ENCODE assay signal across 20 cellular contexts in genomic region chr11:130340671-130341319, GRCh38. TPM values are rescaled to one million over a fixed set of nuclear protein-coding genes. Genes with fewer than 3 reads are reported as not detected.
DNase-seq lines count a peak whose midpoint lies in the region; ATAC-seq and TF ChIP-seq lines count a peak whose summit lies in the region.
"Had no signal": no experiment of that assay in that cellular context is flagged by ENCODE, and none has a peak within 500 bp of the region (broad histone marks: within the 10 kb centered on the region; RNA-seq: fewer than 3 reads in every experiment).

No MANE protein-coding gene starts in this region.

- DNase-seq in activated T-cell treated with anti-CD3 and anti-CD28 coated beads, Interleukin-2, amount 50 U/mL, for 4 hours = no peak
- DNase-seq in activated T-cell treated with anti-CD3 and anti-CD28 coated beads for 4 hours (no peak), HT1080 (ENCODE audit: low read depth) (peak; percentile 4), PC-9 (no peak)
- DNase-seq in activated T-helper 2 cell treated with anti-CD3 and anti-CD28 coated beads, Interferon-gamma antibody, Interleukin-2, Interleukin-4, amounts not matched to agents 10 μg/mL and 5 μg/mL and 100 μg/mL, durations not matched to agents 14 hours and 24 hours and 36 hours (ENCODE audit: low spot score) = peak; percentile 20
- peak; percentile 70 for DNase-seq in natural killer cell treated with Interleukin-12 subunit alpha and Interleukin-12 subunit beta and Interleukin-15 and Interleukin-18, amount 100 ng/mL, for 72 hours (ENCODE audit: low spot score)
- DNase-seq in effector CD4-positive, alpha-beta T cell = no peak
- DNase-seq: activated T-cell treated with anti-CD3 and anti-CD28 coated beads, Interleukin-2, amount 50 U/mL, for 1 hour; kidney glomerular epithelial cell; mesenchymal stem cell; NCI-H1417; posterior cingulate gyrus; stimulated activated CD4-positive, alpha-beta T cell treated with anti-CD3 and anti-CD28 coated beads, Interleukin-4, amount 100 ng/mL, for 1 hour; substantia nigra had no signal

- H3K36me3 Mint-ChIP-seq in activated T-cell treated with anti-CD3 and anti-CD28 coated beads, Interleukin-2, amount 50 U/mL, for 4 hours (ENCODE audit: insufficient read depth) = peaks cover 6% of the 10 kb centered on the region
- H3K36me3 Mint-ChIP-seq in activated T-helper 2 cell treated with anti-CD3 and anti-CD28 coated beads, Interferon-gamma antibody, Interleukin-2, Interleukin-4, amounts not matched to agents 10 μg/mL and 5 μg/mL and 100 μg/mL, durations not matched to agents 14 hours and 24 hours and 36 hours (ENCODE audit: low read depth) = peaks cover 14% of the 10 kb centered on the region
- peaks cover 19% of the 10 kb centered on the region for H3K36me3 Mint-ChIP-seq in natural killer cell treated with Interleukin-12 subunit alpha and Interleukin-12 subunit beta and Interleukin-15 and Interleukin-18, amount 100 ng/mL, for 72 hours
- H3K36me3 Mint-ChIP-seq: CD4-positive, CD25-positive, alpha-beta regulatory T cell had no signal

- H3K9me2 ChIP-seq in PC-9 (ENCODE audit: insufficient read depth) = no peaks in the 10 kb centered on the region

- no peaks in the 10 kb centered on the region for H3F3A ChIP-seq in PC-9 (ENCODE audit: insufficient read depth, low read depth)

- H3K79me2 ChIP-seq in PC-9 (ENCODE audit: low read depth) = no peaks in the 10 kb centered on the region
- H3K79me2 ChIP-seq: hepatocyte had no signal

- H3K27ac Mint-ChIP-seq in activated T-helper 2 cell treated with anti-CD3 and anti-CD28 coated beads, Interferon-gamma antibody, Interleukin-2, Interleukin-4, amounts not matched to agents 10 μg/mL and 5 μg/mL and 100 μg/mL, durations not matched to agents 14 hours and 24 hours and 36 hours = peak overlapping the region; percentile 71
- H3K27ac Mint-ChIP-seq in natural killer cell treated with Interleukin-12 subunit alpha and Interleukin-12 subunit beta and Interleukin-15 and Interleukin-18, amount 100 ng/mL, for 72 hours = peak overlapping the region; percentile 41 to 79
- H3K27ac Mint-ChIP-seq: CD4-positive, CD25-positive, alpha-beta regulatory T cell; nephron had no signal

- no TSS peak for BruUV-seq in PC-9 (replicated peaks; lab: Mats Ljungman, UMichigan)

- no peaks in the 10 kb centered on the region for H4K20me1 ChIP-seq in PC-9 (ENCODE audit: insufficient read depth)

- no peaks in the 10 kb centered on the region for H3K9me3 ChIP-seq in PC-9 (ENCODE audit: insufficient read depth, low read depth)
- H3K9me3 ChIP-seq: HAP-1 had no signal

- H3K36me3 ChIP-seq in PC-9 (ENCODE audit: low read depth) = no peaks in the 10 kb centered on the region
- H3K36me3 ChIP-seq: HAP-1 had no signal

- no peak for TF ChIP-seq POLR2A in GM18505 (IDR thresholded peaks at IDR 0.05; ENCODE audit: borderline replicate concordance, extremely low read depth, insufficient read depth, insufficient read length)

- H3K4me1 Mint-ChIP-seq in activated T-cell treated with anti-CD3 and anti-CD28 coated beads, Interleukin-2, amount 50 U/mL, for 4 hours (ENCODE audit: low read depth) = peaks cover 17% of the 10 kb centered on the region
- H3K4me1 Mint-ChIP-seq in activated T-helper 2 cell treated with anti-CD3 and anti-CD28 coated beads, Interferon-gamma antibody, Interleukin-2, Interleukin-4, amounts not matched to agents 10 μg/mL and 5 μg/mL and 100 μg/mL, durations not matched to agents 14 hours and 24 hours and 36 hours (ENCODE audit: low read depth) = peaks cover 13% of the 10 kb centered on the region
- H3K4me1 Mint-ChIP-seq in natural killer cell treated with Interleukin-12 subunit alpha and Interleukin-12 subunit beta and Interleukin-15 and Interleukin-18, amount 100 ng/mL, for 72 hours (ENCODE audit: low read depth in 2 of 2) = peaks cover 38 to 39% of the 10 kb centered on the region in 2 donors
- H3K4me1 Mint-ChIP-seq: nephron had no signal

- H3K4me3 ChIP-seq in PC-9 = no peak overlapping the region
- H3K4me3 ChIP-seq: HAP-1, hepatocyte had no signal

- no peak overlapping the region for H2AFZ ChIP-seq in PC-9
- H2AFZ ChIP-seq: hepatocyte had no signal

- H3K4me2 ChIP-seq in PC-9 = no peak overlapping the region
- H3K4me2 ChIP-seq: hepatocyte, KMS-11 had no signal

- H3K4me1 ChIP-seq in PC-9 (replicated peaks; ENCODE audit: insufficient read depth) = no peaks in the 10 kb centered on the region
- H3K4me1 ChIP-seq: HAP-1 had no signal

- H3K9me3 Mint-ChIP-seq in activated T-cell treated with anti-CD3 and anti-CD28 coated beads, Interleukin-2, amount 50 U/mL, for 4 hours = peaks cover 18% of the 10 kb centered on the region
- peaks cover 34% of the 10 kb centered on the region for H3K9me3 Mint-ChIP-seq in activated T-helper 2 cell treated with anti-CD3 and anti-CD28 coated beads, Interferon-gamma antibody, Interleukin-2, Interleukin-4, amounts not matched to agents 10 μg/mL and 5 μg/mL and 100 μg/mL, durations not matched to agents 14 hours and 24 hours and 36 hours
- H3K9me3 Mint-ChIP-seq in natural killer cell treated with Interleukin-12 subunit alpha and Interleukin-12 subunit beta and Interleukin-15 and Interleukin-18, amount 100 ng/mL, for 72 hours = peaks cover 11% of the 10 kb centered on the region

- H3K27me3 ChIP-seq in PC-9 (ENCODE audit: insufficient read depth, low read depth) = no peaks in the 10 kb centered on the region
- H3K27me3 ChIP-seq: hepatocyte had no signal

- no peak overlapping the region for H3K4me3 Mint-ChIP-seq in activated T-cell treated with anti-CD3 and anti-CD28 coated beads, Interleukin-2, amount 50 U/mL, for 4 hours
- H3K4me3 Mint-ChIP-seq in activated T-helper 2 cell treated with anti-CD3 and anti-CD28 coated beads, Interferon-gamma antibody, Interleukin-2, Interleukin-4, amounts not matched to agents 10 μg/mL and 5 μg/mL and 100 μg/mL, durations not matched to agents 14 hours and 24 hours and 36 hours (ENCODE audit: low read depth) = no peak overlapping the region
- peak overlapping the region; percentile 66 for H3K4me3 Mint-ChIP-seq in natural killer cell treated with Interleukin-12 subunit alpha and Interleukin-12 subunit beta and Interleukin-15 and Interleukin-18, amount 100 ng/mL, for 72 hours
- H3K4me3 Mint-ChIP-seq: nephron had no signal

- H3K27ac ChIP-seq in PC-9 = no peak overlapping the region
- H3K27ac ChIP-seq: hepatocyte, KMS-11 had no signal

- intact Hi-C loops in activated T-helper 2 cell treated with anti-CD3 and anti-CD28 coated beads, Interferon-gamma antibody, Interleukin-2, Interleukin-4, amounts not matched to agents 10 μg/mL and 5 μg/mL and 100 μg/mL, durations not matched to agents 14 hours and 24 hours and 36 hours (cut with micrococcal nuclease) = loop anchor here (1.0 kb wide), 1 partner anchor 25 kb away; no protein-coding TSS in a partner anchor
- intact Hi-C loops in PC-9 (cut with micrococcal nuclease; ENCODE audit: unreplicated experiment) = no loop called here

- no peaks in the 10 kb centered on the region for H3K27me3 Mint-ChIP-seq in activated T-cell treated with anti-CD3 and anti-CD28 coated beads, Interleukin-2, amount 50 U/mL, for 4 hours (ENCODE audit: low read depth)
- peaks cover 1% of the 10 kb centered on the region for H3K27me3 Mint-ChIP-seq in activated T-helper 2 cell treated with anti-CD3 and anti-CD28 coated beads, Interferon-gamma antibody, Interleukin-2, Interleukin-4, amounts not matched to agents 10 μg/mL and 5 μg/mL and 100 μg/mL, durations not matched to agents 14 hours and 24 hours and 36 hours (ENCODE audit: low read depth)
- H3K27me3 Mint-ChIP-seq in natural killer cell treated with Interleukin-12 subunit alpha and Interleukin-12 subunit beta and Interleukin-15 and Interleukin-18, amount 100 ng/mL, for 72 hours = no peaks in the 10 kb centered on the region

- CTCF ChIA-PET in PC-9 (lab: Charles Lee) = no interaction called here

- TF ChIP-seq CTCF in PC-9 (conservative IDR thresholded peaks at IDR 0.05) = no peak

- POLR2A ChIA-PET in PC-9 (lab: Charles Lee; ENCODE audit: unreplicated experiment) = no interaction called here

- ATAC-seq in activated T-cell treated with anti-CD3 and anti-CD28 coated beads, Interleukin-2, amount 50 U/mL, for 4 hours = peak; percentile 65 to 75
- peak; percentile 95 to 96 for ATAC-seq in natural killer cell treated with Interleukin-12 subunit alpha and Interleukin-12 subunit beta and Interleukin-15 and Interleukin-18, amount 100 ng/mL, for 72 hours
- ATAC-seq in GM18505 (IDR thresholded peaks at IDR 0.05; ENCODE audit: unreplicated experiment) = no peak

RNA-seq across cellular contexts. Expression of gene ZBTB44, which starts 26.1 kb away (rescaled TPM):
- 10 to 100 TPM; 31.6 to 32.7 (median 31.6) TPM for total RNA-seq in activated T-cell treated with anti-CD3 and anti-CD28 coated beads, Interleukin-2, amount 50 U/mL, for 4 hours
- total RNA-seq in HT1080 (2014; rRNA removed; shearing (Covaris generic)) = 17.5 and 18.2 TPM in 2 replicates
- 14.8 and 15.5 TPM in 2 replicates for polyA plus RNA-seq in HT1080 (2015; cell fraction: cytosol; rRNA removed)
- polyA plus RNA-seq in HT1080 (2015; cell fraction: nucleus; rRNA removed) = 16.1 and 19.4 TPM in 2 replicates
- 36.0 and 36.1 TPM in 2 replicates for total RNA-seq in activated T-helper 2 cell treated with anti-CD3 and anti-CD28 coated beads, Interferon-gamma antibody, Interleukin-2, Interleukin-4, amounts not matched to agents 10 μg/mL and 5 μg/mL and 100 μg/mL, durations not matched to agents 14 hours and 24 hours and 36 hours
- total RNA-seq in natural killer cell treated with Interleukin-12 subunit alpha and Interleukin-12 subunit beta and Interleukin-15 and Interleukin-18, amount 100 ng/mL, for 72 hours = 10 to 100 TPM; 28.5 to 48.5 TPM
- total RNA-seq in PC-9 (2021) = 33.4 and 41.2 TPM in 2 replicates

Comparison
In these comparisons a context has a peak if more than half of its experiments do, and no peak if none do; other contexts are left out.
1. DNase-seq: peak in HT1080 (single experiment), activated T-helper 2 cell treated with anti-CD3 and anti-CD28 coated beads, Interferon-gamma antibody, Interleukin-2, Interleukin-4, amounts not matched to agents 10 μg/mL and 5 μg/mL and 100 μg/mL, durations not matched to agents 14 hours and 24 hours and 36 hours (single experiment) and natural killer cell treated with Interleukin-12 subunit alpha and Interleukin-12 subunit beta and Interleukin-15 and Interleukin-18, amount 100 ng/mL, for 72 hours (single experiment); none in activated T-cell treated with anti-CD3 and anti-CD28 coated beads, Interleukin-2, amount 50 U/mL, for 4 hours (single experiment), activated T-cell treated with anti-CD3 and anti-CD28 coated beads for 4 hours (single experiment), effector CD4-positive, alpha-beta T cell (single experiment) and PC-9 (0 of 2).